In genomic region chr15:52615302-52615701, GRCh38 we compare ENCODE assay signal across 21 cellular contexts.
"Had no signal": no experiment of that assay in that cellular context is flagged by ENCODE, and none has a peak within 500 bp of the region (broad histone marks: within the 10 kb centered on the region; RNA-seq: fewer than 3 reads in every experiment).

No MANE protein-coding gene starts in this region.

- H3K27ac Mint-ChIP-seq: endodermal cell; nephron; stimulated activated memory B cell treated with anti-CD40 and anti-IgM and Interleukin-4, amounts not matched to agents 10 μg/mL and 1 μg/mL and 100 μg/mL, for 72 hours; stimulated activated naive CD8-positive, alpha-beta T cell treated with anti-CD3 and anti-CD28 coated beads, Interleukin-15, Interleukin-2, amounts not matched to agents 100 ng/mL and 50 ng/mL, for 24 hours had no signal

- H3K4me3 ChIP-seq: coronary artery, psoas muscle, spleen, tibial nerve had no signal

- H3K4me3 Mint-ChIP-seq: endodermal cell; nephron; stimulated activated memory B cell treated with anti-CD40 and anti-IgM and Interleukin-4, amounts not matched to agents 10 μg/mL and 1 μg/mL and 100 μg/mL, for 72 hours; stimulated activated naive CD8-positive, alpha-beta T cell treated with anti-CD3 and anti-CD28 coated beads, Interleukin-15, Interleukin-2, amounts not matched to agents 100 ng/mL and 50 ng/mL, for 24 hours had no signal

- ATAC-seq: left lobe of liver; psoas muscle; sciatic nerve; stimulated activated memory B cell treated with anti-CD40 and anti-IgM and Interleukin-4, amounts not matched to agents 10 μg/mL and 1 μg/mL and 100 μg/mL, for 72 hours had no signal

- H3K9me3 ChIP-seq: psoas muscle, spleen, tibial nerve had no signal

- H3K4me1 ChIP-seq: parathyroid adenoma, psoas muscle, spleen, tibial nerve had no signal

- H3K27me3 Mint-ChIP-seq: stimulated activated memory B cell treated with anti-CD40 and anti-IgM and Interleukin-4, amounts not matched to agents 10 μg/mL and 1 μg/mL and 100 μg/mL, for 72 hours; stimulated activated naive CD8-positive, alpha-beta T cell treated with anti-CD3 and anti-CD28 coated beads, Interleukin-15, Interleukin-2, amounts not matched to agents 100 ng/mL and 50 ng/mL, for 24 hours had no signal

- DNase-seq: cerebellar nuclear complex; effector CD4-positive, alpha-beta T cell; endodermal cell; foreskin melanocyte; head of caudate nucleus; hippocampal formation; islet precursor cell; psoas muscle; retina; spleen; stimulated activated CD4-positive, alpha-beta T cell treated with anti-CD3 and anti-CD28 coated beads, Interleukin-15, amount 100 ng/mL, for 24 hours; stimulated activated CD4-positive, alpha-beta T cell treated with anti-CD3 and anti-CD28 coated beads, Interleukin-1b, Interleukin-23, amount 100 ng/mL, for 48 hours; stimulated activated CD4-positive, alpha-beta T cell treated with anti-CD3 and anti-CD28 coated beads, Interleukin-4, amount 100 ng/mL, for 24 hours had no signal

- H3K4me1 Mint-ChIP-seq: endodermal cell; stimulated activated memory B cell treated with anti-CD40 and anti-IgM and Interleukin-4, amounts not matched to agents 10 μg/mL and 1 μg/mL and 100 μg/mL, for 72 hours had no signal

- H3K9me3 Mint-ChIP-seq: endodermal cell; nephron; stimulated activated memory B cell treated with anti-CD40 and anti-IgM and Interleukin-4, amounts not matched to agents 10 μg/mL and 1 μg/mL and 100 μg/mL, for 72 hours; stimulated activated naive CD8-positive, alpha-beta T cell treated with anti-CD3 and anti-CD28 coated beads, Interleukin-15, Interleukin-2, amounts not matched to agents 100 ng/mL and 50 ng/mL, for 24 hours had no signal

- H3K27me3 ChIP-seq: spleen, tibial nerve had no signal

- H3K27ac ChIP-seq: coronary artery, parathyroid adenoma, psoas muscle, spleen, tibial nerve had no signal
